Comparison of ENCODE assay signal across 8 cellular contexts in genomic region chr9:129333961-129334743, GRCh38.
DNase-seq lines count a peak whose midpoint lies in the region; ATAC-seq lines count a peak whose summit lies in the region.

No MANE protein-coding gene starts in this region.

- no peaks in the 10 kb centered on the region for H3K36me3 ChIP-seq in BLaER1

- no peak for ATAC-seq in HG02759 (IDR thresholded peaks at IDR 0.05; ENCODE audit: unreplicated experiment)
- no peak for ATAC-seq in GM21526 (IDR thresholded peaks at IDR 0.05; ENCODE audit: low FRiP score, unreplicated experiment)

- peaks cover 64% of the 10 kb centered on the region for H3K4me1 ChIP-seq in BLaER1

- no peaks in the 10 kb centered on the region for H4K20me1 ChIP-seq in BLaER1

- peaks cover 13% of the 10 kb centered on the region for H3K9me3 ChIP-seq in BLaER1

- no peaks in the 10 kb centered on the region for H3K27me3 ChIP-seq in BLaER1
- H3K27me3 ChIP-seq in layer of hippocampus (ENCODE audit: control insufficient read depth, insufficient read depth, low read length): no peaks in the 10 kb centered on the region

- peak overlapping the region; percentile 99 for H3K4me2 ChIP-seq in BLaER1

- H3K27ac ChIP-seq in BLaER1: peak overlapping the region; percentile 84
- H3K27ac ChIP-seq in layer of hippocampus (ENCODE audit: low read depth, low read length): peak overlapping the region; percentile 80

- H3K4me3 ChIP-seq in BLaER1: peak overlapping the region; percentile 51

- peak overlapping the region; percentile 75 for H3K9ac ChIP-seq in BLaER1

- DNase-seq in HT-29 (ENCODE audit: low spot score) (peak; percentile 96), SKM-1 treated with dmso at 0.1 percent for 144 hours (lab: John Stamatoyannopoulos, UW; ENCODE audit: unreplicated experiment) (peak; percentile 97), dermis blood vessel endothelial cell (peak; percentile 56)
- peak; percentile 33 for DNase-seq in stimulated activated CD4-positive, alpha-beta T cell treated with anti-CD3 and anti-CD28 coated beads, Interleukin-4, amount 100 ng/mL, for 1 hour

Comparison
In these comparisons a context has a peak if more than half of its experiments do, and no peak if none do; other contexts are left out.
1. DNase-seq: peak in every context shown above with its lines; median percentile 97 in SKM-1 treated with dmso at 0.1 percent for 144 hours; 96 in HT-29; 56 in dermis blood vessel endothelial cell; 33 in stimulated activated CD4-positive, alpha-beta T cell treated with anti-CD3 and anti-CD28 coated beads, Interleukin-4, amount 100 ng/mL, for 1 hour.